2 cellular contexts compared by ENCODE assay signal in genomic region chr2:46225150-46225480, GRCh38.
TF ChIP-seq lines count a peak whose summit lies in the region.

No MANE protein-coding gene starts in this region.

TF ChIP-seq in A549, 52 proteins besides CTCF, POLR2A, EP300 and RAD21 (continued from another document):
- TF ChIP-seq ELK1 (IDR thresholded peaks at IDR 0.05; ENCODE audit: low read depth, low read length) (no peak), E2F6 (IDR thresholded peaks at IDR 0.05; ENCODE audit: borderline replicate concordance, low read depth) (no peak), RFX5 (IDR thresholded peaks at IDR 0.05) (no peak), MAFK (IDR thresholded peaks at IDR 0.05; ENCODE audit: partially characterized antibody) (no peak), MAX (IDR thresholded peaks at IDR 0.05) (no peak; the same call in none of the 2 replicates), TFCP2L1 (CRISPR knock-in tag; IDR thresholded peaks at IDR 0.05) (no peak), ESRRA (IDR thresholded peaks at IDR 0.05; ENCODE audit: borderline replicate concordance, low read length) (no peak), CHD2 (IDR thresholded peaks at IDR 0.05; ENCODE audit: low read length, partially characterized antibody) (no peak), RCOR1 (IDR thresholded peaks at IDR 0.05; ENCODE audit: low read depth, low read length) (no peak), CEBPB (IDR thresholded peaks at IDR 0.05) (no peak), EHF (CRISPR knock-in tag; IDR thresholded peaks at IDR 0.05) (peak; percentile 1; the same call in 1 of the 2 replicates), ZC3H11A (IDR thresholded peaks at IDR 0.05) (no peak), KDM1A (IDR thresholded peaks at IDR 0.05; ENCODE audit: low read depth) (no peak), TP53 (CRISPR knock-in tag; IDR thresholded peaks at IDR 0.05) (no peak), JUN (IDR thresholded peaks at IDR 0.05) (peak in 1 of 2 experiments; percentile 52; a peak in 2 of 5 replicates), HEYL (CRISPR knock-in tag; IDR thresholded peaks at IDR 0.05) (no peak), PHF8 (IDR thresholded peaks at IDR 0.05; ENCODE audit: borderline replicate concordance, low read depth) (no peak), CHD4 (IDR thresholded peaks at IDR 0.05; ENCODE audit: borderline replicate concordance) (no peak), ZSCAN20 (CRISPR knock-in tag; IDR thresholded peaks at IDR 0.05) (0 out of 2 replicates have a peak, but pooled peaks have one; percentile 47), BCL3 (IDR thresholded peaks at IDR 0.05) (no peak), KDM5A (IDR thresholded peaks at IDR 0.05) (no peak), RNF2 (IDR thresholded peaks at IDR 0.05; ENCODE audit: borderline replicate concordance, low read depth) (no peak), RARB (CRISPR knock-in tag; IDR thresholded peaks at IDR 0.05) (no peak), NPAS2 (CRISPR knock-in tag; IDR thresholded peaks at IDR 0.05; ENCODE audit: borderline replicate concordance) (no peak), ATOH8 (CRISPR knock-in tag; IDR thresholded peaks at IDR 0.05; ENCODE audit: low read depth) (peak; percentile 42; the same call in 1 of the 2 replicates), NFE2L2 (conservative IDR thresholded peaks at IDR 0.05; ENCODE audit: low read length) (no peak), ZNF302 (CRISPR knock-in tag; IDR thresholded peaks at IDR 0.05) (no peak), BHLHE40 (IDR thresholded peaks at IDR 0.05; ENCODE audit: low read depth, low read length) (no peak), FOSB (CRISPR knock-in tag; IDR thresholded peaks at IDR 0.05) (no peak), PBX3 (IDR thresholded peaks at IDR 0.05) (no peak), SREBF2 (IDR thresholded peaks at IDR 0.05) (no peak), SMC3 (IDR thresholded peaks at IDR 0.05) (no peak; the same call in 1 of the 3 replicates), ZFP36 (IDR thresholded peaks at IDR 0.05; ENCODE audit: borderline replicate concordance, partially characterized antibody) (no peak), HOXA7 (CRISPR knock-in tag; IDR thresholded peaks at IDR 0.05) (no peak)

TF ChIP-seq in HCT116, 20 proteins besides CTCF, POLR2A, EP300 and RAD21 (continued from another document):
- TF ChIP-seq REST (IDR thresholded peaks at IDR 0.05; ENCODE audit: low read depth) (no peak), JUND (IDR thresholded peaks at IDR 0.05) (no peak), ATF3 (IDR thresholded peaks at IDR 0.05) (no peak; the same call in 1 of the 2 replicates), CBX3 (IDR thresholded peaks at IDR 0.05; ENCODE audit: low read depth) (peak; percentile 72), YY1 (IDR thresholded peaks at IDR 0.05; ENCODE audit: extremely low read depth, insufficient replicate concordance, low read depth, low read length) (no peak), POLR2AphosphoS5 (IDR thresholded peaks at IDR 0.05; ENCODE audit: low read depth, low read length) (0 out of 2 replicates have a peak, but pooled peaks have one; percentile 11)
